Comparison of ENCODE assay signal across 8 cellular contexts in the genomic region with DNA sequence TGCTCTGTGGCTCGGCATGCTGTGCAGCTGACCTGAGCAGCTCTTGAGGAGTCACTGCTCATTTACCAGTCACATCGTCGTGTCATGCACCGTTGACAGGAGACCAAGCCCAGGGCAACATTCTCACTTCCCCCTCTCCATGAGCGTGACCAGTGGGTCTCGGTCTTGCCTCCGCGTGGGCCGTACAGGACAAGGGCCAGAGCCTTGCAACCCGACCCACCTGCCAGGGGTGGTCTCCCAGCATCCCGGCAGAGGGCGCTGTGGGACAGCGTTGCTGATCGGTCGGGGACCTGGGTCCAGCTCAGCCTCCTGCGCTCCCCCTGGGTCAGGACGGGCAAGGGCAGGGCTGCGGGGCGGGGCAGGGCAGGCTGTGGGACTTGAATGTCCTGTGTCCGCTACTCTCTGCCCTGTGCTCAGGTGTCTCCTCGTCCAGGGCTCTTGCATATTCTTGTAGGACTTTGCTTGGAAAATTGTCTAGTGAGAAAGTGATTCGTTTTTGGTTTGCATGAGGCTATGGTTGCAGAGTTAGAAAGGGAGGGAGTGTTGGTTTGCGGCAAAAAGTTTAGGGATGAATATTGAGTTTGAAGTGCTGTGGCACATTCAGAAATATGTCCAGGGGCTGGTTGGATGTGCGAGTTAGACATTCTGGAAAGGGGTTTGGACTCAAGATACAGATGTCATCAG. TPM values are rescaled to one million over a fixed set of nuclear protein-coding genes. Genes with fewer than 3 reads are reported as not detected.
DNase-seq lines count a peak whose midpoint lies in the region; ATAC-seq and TF ChIP-seq lines count a peak whose summit lies in the region.

No MANE protein-coding gene starts in this region.

- no peaks in the 10 kb centered on the region for H3K9me3 Mint-ChIP-seq in activated CD4-positive, alpha-beta memory T cell treated with anti-CD3 and anti-CD28 coated beads for 36 hours

- H3K18ac ChIP-seq in mesenchymal stem cell (ENCODE audit: low read depth in 1 of 2, low read length in 2 of 2) = no peak overlapping the region

- POLR2A ChIA-PET in BJ (lab: Charles Lee) = interaction anchor here (0.8 kb wide), 1 partner anchor 16 kb away, joined by 4 read pairs; a partner anchor contains a TSS
- POLR2A ChIA-PET in activated CD4-positive, alpha-beta memory T cell treated with anti-CD3 and anti-CD28 coated beads for 36 hours (lab: Charles Lee) = interaction anchor here (1.0 to 1.8 kb wide), 7 partner anchors 10 to 228 kb away, joined by 3 to 8 read pairs (median 4); a partner anchor contains a TSS

- peak; percentile 91 for ATAC-seq in GM19035 (IDR thresholded peaks at IDR 0.05; ENCODE audit: unreplicated experiment)
- ATAC-seq in HG03354 (IDR thresholded peaks at IDR 0.05; ENCODE audit: poor library complexity, severe bottlenecking, unreplicated experiment) = peak; percentile 90

- TF ChIP-seq CTCF in BJ (IDR thresholded peaks at IDR 0.05; ENCODE audit: insufficient read depth, low read depth, low read length) = peak; percentile 97

- no peak overlapping the region for H3K27ac Mint-ChIP-seq in activated CD4-positive, alpha-beta memory T cell treated with anti-CD3 and anti-CD28 coated beads for 36 hours

- H3K23ac ChIP-seq in mesenchymal stem cell (ENCODE audit: low read length in 2 of 2) = no peak overlapping the region

- 13% methylated on average over 24 of the region's 24 CpGs for WGBS in mesenchymal stem cell

- H3K36me3 Mint-ChIP-seq in activated CD4-positive, alpha-beta memory T cell treated with anti-CD3 and anti-CD28 coated beads for 36 hours = peaks cover 11% of the 10 kb centered on the region

- H3K9ac ChIP-seq in mesenchymal stem cell (ENCODE audit: low read length) = no peak overlapping the region

- H3K9me3 ChIP-seq in mesenchymal stem cell (ENCODE audit: control insufficient read depth, low read length) = no peaks in the 10 kb centered on the region

- DNase-seq in BJ (ENCODE audit: low read depth) (no peak), NCI-H82 (lab: John Stamatoyannopoulos, UW) (peak; percentile 87), mesenchymal stem cell (peak; percentile 76)
- peak; percentile 89 for DNase-seq in activated CD4-positive, alpha-beta memory T cell treated with anti-CD3 and anti-CD28 coated beads for 36 hours
- DNase-seq in effector CD4-positive, alpha-beta T cell = peak; percentile 84
- peak; percentile 60 to 76 for DNase-seq in stimulated activated CD8-positive, alpha-beta memory T cell treated with anti-CD3 and anti-CD28 coated beads, Interleukin-2, amount 100 ng/mL, for 1 hour (ENCODE audit: low read depth in 2 of 2)

- peaks cover 22% of the 10 kb centered on the region for H3K4me1 Mint-ChIP-seq in activated CD4-positive, alpha-beta memory T cell treated with anti-CD3 and anti-CD28 coated beads for 36 hours (ENCODE audit: low read depth)

- H3K4me2 ChIP-seq in mesenchymal stem cell (ENCODE audit: low read length, poor library complexity, severe bottlenecking) = peak overlapping the region; percentile 42

- peaks cover 3% of the 10 kb centered on the region for H3K27me3 Mint-ChIP-seq in activated CD4-positive, alpha-beta memory T cell treated with anti-CD3 and anti-CD28 coated beads for 36 hours

- H3K4ac ChIP-seq in mesenchymal stem cell (ENCODE audit: low read depth in 1 of 2, low read length in 2 of 2) = no peak overlapping the region

- H3K14ac ChIP-seq in mesenchymal stem cell (ENCODE audit: low read length in 2 of 2) = no peak overlapping the region

- H3K27me3 ChIP-seq in BJ (ENCODE audit: control insufficient read depth, insufficient read depth, low read length) = 0 out of 2 replicates have a peak, but pooled peaks cover 1% of the 10 kb centered on the region
- peaks cover 0 to 11% of the 10 kb centered on the region in 2 experiments for H3K27me3 ChIP-seq in mesenchymal stem cell (ENCODE audit: control insufficient read depth in 1 of 2, insufficient read depth in 1 of 2, low read length in 2 of 2)

- H3K79me1 ChIP-seq in mesenchymal stem cell (replicated peaks; ENCODE audit: low read length, poor library complexity, severe bottlenecking) = no peaks in the 10 kb centered on the region

- no peak overlapping the region for H2BK15ac ChIP-seq in mesenchymal stem cell (ENCODE audit: low read depth, poor library complexity, severe bottlenecking)

- H2BK120ac ChIP-seq in mesenchymal stem cell (ENCODE audit: low read depth, low read length) = no peak overlapping the region

- no peak overlapping the region for H4K91ac ChIP-seq in mesenchymal stem cell (ENCODE audit: low read length)

- CTCF ChIA-PET in BJ (lab: Yijun Ruan, JAX) = interaction anchor here (0.6 to 8.6 kb wide), 43 partner anchors 8 to 1001 kb away, joined by 3 to 195 read pairs (median 5); a partner anchor contains a TSS
- CTCF ChIA-PET in activated CD4-positive, alpha-beta memory T cell treated with anti-CD3 and anti-CD28 coated beads for 36 hours (lab: Charles Lee) = interaction anchor here (0.5 to 5.7 kb wide), 49 partner anchors 10 to 1619 kb away, joined by 3 to 83 read pairs (median 5); a partner anchor contains a TSS

- H3K36me3 ChIP-seq in BJ (ENCODE audit: control insufficient read depth, insufficient read depth, low read length) = no peaks in the 10 kb centered on the region; the same call in none of the 2 replicates
- peaks cover 7 to 24% of the 10 kb centered on the region in 2 experiments for H3K36me3 ChIP-seq in mesenchymal stem cell (ENCODE audit: control insufficient read depth in 1 of 2, insufficient read depth in 2 of 2, low read depth in 1 of 2, low read length in 2 of 2)

- H2AFZ ChIP-seq in mesenchymal stem cell (ENCODE audit: low read depth, low read length) = no peak overlapping the region

- H2AK5ac ChIP-seq in mesenchymal stem cell (ENCODE audit: low read length, severe bottlenecking) = no peak overlapping the region

- peaks cover 5% of the 10 kb centered on the region for H3K4me1 ChIP-seq in mesenchymal stem cell (ENCODE audit: control insufficient read depth, insufficient read depth, low read depth, low read length)

- H4K8ac ChIP-seq in mesenchymal stem cell (ENCODE audit: low read length) = peak overlapping the region; percentile 25

- H3K4me3 ChIP-seq in BJ (ENCODE audit: low read depth, low read length) (no peak overlapping the region), mesenchymal stem cell (ENCODE audit: insufficient read depth in 1 of 2, low read depth in 1 of 2, low read length in 2 of 2) (peak overlapping the region in 1 of 2 experiments; percentile 52)

- H3K4me3 Mint-ChIP-seq in activated CD4-positive, alpha-beta memory T cell treated with anti-CD3 and anti-CD28 coated beads for 36 hours = no peak overlapping the region

- H2BK5ac ChIP-seq in mesenchymal stem cell (ENCODE audit: low read depth, low read length, poor library complexity, severe bottlenecking) = no peak overlapping the region

- intact Hi-C loops in activated CD4-positive, alpha-beta memory T cell treated with anti-CD3 and anti-CD28 coated beads for 36 hours (cut with micrococcal nuclease) = loop anchor here (1.0 to 10.0 kb wide), 3 partner anchors 140 to 362 kb away; no protein-coding TSS in a partner anchor

- no peak overlapping the region for H2BK12ac ChIP-seq in mesenchymal stem cell (ENCODE audit: low read length in 2 of 2)

- H3K27ac ChIP-seq in mesenchymal stem cell (ENCODE audit: low read length, poor library complexity, severe bottlenecking) = no peak overlapping the region

RNA-seq across cellular contexts. Expression of a gene that starts 16.2 kb away (rescaled TPM):
- 472 and 1,009 TPM in 2 replicates for polyA plus RNA-seq in BJ (2011; rRNA removed)
- polyA minus RNA-seq in BJ (2011; rRNA and poly(A)+ RNA removed) = 392 and 515 TPM in 2 replicates
- total RNA-seq in activated CD4-positive, alpha-beta memory T cell treated with anti-CD3 and anti-CD28 coated beads for 36 hours = 100 to 1,000 TPM; 794 to 835 TPM
- polyA plus RNA-seq in mesenchymal stem cell (2013, experiment 1 of 2) = 814 TPM
- polyA plus RNA-seq in mesenchymal stem cell (2013, experiment 2 of 2) = 829 TPM

RNA-seq across cellular contexts. Expression of a gene that starts 41.5 kb away (rescaled TPM):
- polyA plus RNA-seq in BJ (2011; rRNA removed) = 6.6 and 16.7 TPM in 2 replicates
- 7.8 and 8.0 TPM in 2 replicates for polyA minus RNA-seq in BJ (2011; rRNA and poly(A)+ RNA removed)
- total RNA-seq in activated CD4-positive, alpha-beta memory T cell treated with anti-CD3 and anti-CD28 coated beads for 36 hours = 10 to 100 TPM; 37.6 to 39.9 TPM
- 25.8 TPM for polyA plus RNA-seq in mesenchymal stem cell (2013, experiment 1 of 2)
- 25.4 TPM for polyA plus RNA-seq in mesenchymal stem cell (2013, experiment 2 of 2)
